12 cellular contexts compared by ENCODE assay signal in the genomic region with DNA sequence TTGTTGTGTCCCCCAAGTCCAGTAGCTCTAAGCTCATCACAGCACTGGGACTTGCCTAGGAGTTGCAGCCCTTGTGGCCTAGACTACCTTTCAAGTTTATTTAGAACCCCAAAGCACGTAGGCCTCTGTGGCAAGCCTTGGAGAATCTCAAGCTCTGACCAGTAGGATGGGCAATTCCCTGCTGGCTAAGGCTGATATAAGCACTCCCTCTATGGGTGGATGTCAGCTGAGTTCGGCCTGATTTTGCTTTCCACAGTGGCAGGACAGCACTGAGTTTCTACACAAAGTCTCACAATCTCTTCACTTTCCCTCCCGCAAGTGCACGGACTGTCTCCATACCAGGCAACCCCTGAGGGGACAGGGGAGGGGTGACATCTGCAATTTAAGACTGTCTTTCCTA.
DNase-seq lines count a peak whose midpoint lies in the region; ATAC-seq and TF ChIP-seq lines count a peak whose summit lies in the region.
"Had no signal": no experiment of that assay in that cellular context is flagged by ENCODE, and none has a peak within 500 bp of the region (broad histone marks: within the 10 kb centered on the region; RNA-seq: fewer than 3 reads in every experiment).

No MANE protein-coding gene starts in this region.

- intact Hi-C loops in heart right ventricle (cut with DNase I): no loop called here

- H3K4me1 ChIP-seq in heart right ventricle: no peaks in the 10 kb centered on the region

- peak; percentile 3 for DNase-seq in AG08396 (ENCODE audit: low spot score)
- peak; percentile 26 for DNase-seq in H7
- peak; percentile 11 for DNase-seq in SK-N-DZ (ENCODE audit: low spot score)
- peak; percentile 22 for DNase-seq in iPS DF 4.7 (ENCODE audit: extremely low read depth, low spot score)
- no peak for DNase-seq in heart right ventricle
- DNase-seq: activated CD4-positive, alpha-beta T cell treated with anti-CD3 and anti-CD28 coated beads, Interleukin-2, amount 50 U/mL, for 1 hour; CD4-positive, alpha-beta T cell; NCI-H187 had no signal

- no peak overlapping the region for H3K27ac ChIP-seq in heart right ventricle
- H3K27ac ChIP-seq: SK-N-MC had no signal

- ATAC-seq in heart right ventricle: no peak
- no peak for ATAC-seq in esophagus mucosa
- no peak for ATAC-seq in GM21515 (IDR thresholded peaks at IDR 0.05; ENCODE audit: unreplicated experiment)
- ATAC-seq in HG02852 (IDR thresholded peaks at IDR 0.05; ENCODE audit: unreplicated experiment): no peak

- H3K4me3 ChIP-seq in H7 (ENCODE audit: insufficient read depth, low read depth, low read length) (no peak overlapping the region), heart right ventricle (no peak overlapping the region)
- H3K4me3 ChIP-seq: SK-N-MC had no signal

- H3K36me3 ChIP-seq in H7 (replicated peaks; ENCODE audit: control insufficient read depth, insufficient read depth, low read length) (no peaks in the 10 kb centered on the region), heart right ventricle (no peaks in the 10 kb centered on the region)

- no peak for TF ChIP-seq CTCF in heart right ventricle (IDR thresholded peaks at IDR 0.05)

- WGBS in heart right ventricle, 2 donors: 79 to 87% methylated on average over 4 of the region's 4 CpGs

- H3K9me3 ChIP-seq in heart right ventricle: peaks cover 0 to 5% (median 0%) of the 10 kb centered on the region in 11 donors

- H3K27me3 ChIP-seq in H7 (ENCODE audit: control insufficient read depth, insufficient read depth, low read length): no peaks in the 10 kb centered on the region
- H3K27me3 ChIP-seq in heart right ventricle: no peaks in the 10 kb centered on the region

Comparison
In these comparisons a context has a peak if more than half of its experiments do, and no peak if none do; other contexts are left out.
1. DNase-seq: peak in AG08396 (single experiment), H7 (single experiment), SK-N-DZ (single experiment) and iPS DF 4.7 (single experiment); none in heart right ventricle (0 of 2).